11 cellular contexts compared by ENCODE assay signal in the genomic region with DNA sequence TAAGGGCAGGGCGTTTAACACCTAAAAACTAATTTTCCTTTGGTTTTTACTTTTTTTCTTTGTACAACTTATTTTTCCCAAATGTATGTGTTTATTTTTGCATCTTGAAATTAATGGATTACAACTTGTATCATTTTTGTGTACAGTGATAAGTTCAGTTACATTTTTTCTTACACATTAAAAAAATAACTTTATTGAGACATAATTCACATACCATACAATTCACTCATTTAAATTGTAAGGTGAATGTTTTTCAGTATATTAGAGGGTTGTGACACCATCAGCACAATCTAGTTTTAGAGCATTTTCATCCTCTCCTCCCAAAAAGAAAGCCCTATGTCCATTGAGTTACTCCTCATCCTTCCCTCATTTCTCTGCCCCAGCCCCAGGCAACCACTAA. TPM values are rescaled to one million over a fixed set of nuclear protein-coding genes. Genes with fewer than 3 reads are reported as not detected.
A peak's percentile ranks its signal among the peaks of the same experiment; 100 is the strongest.
DNase-seq lines count a peak whose midpoint lies in the region; ATAC-seq, FAIRE-seq and TF ChIP-seq lines count a peak whose summit lies in the region.
"Had no signal": no experiment of that assay in that cellular context is flagged by ENCODE, and none has a peak within 500 bp of the region (broad histone marks: within the 10 kb centered on the region; RNA-seq: fewer than 3 reads in every experiment).

No MANE protein-coding gene starts in this region.

- peak overlapping the region; percentile 91 to 94 (median 92) for H3K27ac Mint-ChIP-seq in CD4-positive, CD25-positive, alpha-beta regulatory T cell
- H3K27ac Mint-ChIP-seq in HFFc6, result peak overlapping the region; percentile 90

- peaks cover 74% of the 10 kb centered on the region for H3K4me1 ChIP-seq in CD4-positive, CD25-positive, alpha-beta regulatory T cell (ENCODE audit: control insufficient read depth, insufficient read depth, low read length, poor library complexity, severe bottlenecking)
- H3K4me1 ChIP-seq in GM12878 (ENCODE audit: control insufficient read depth, insufficient read depth, low read length) (peaks cover 53% of the 10 kb centered on the region), neutrophil (ENCODE audit: control insufficient read depth in 1 of 2, insufficient read depth in 1 of 2, low read depth in 1 of 2, low read length in 1 of 2) (peaks cover 51 to 66% of the 10 kb centered on the region in 2 experiments)

- peaks cover 21% of the 10 kb centered on the region for H3K36me3 Mint-ChIP-seq in CD4-positive, CD25-positive, alpha-beta regulatory T cell
- peaks cover 16% of the 10 kb centered on the region for H3K36me3 Mint-ChIP-seq in HFFc6 (ENCODE audit: low read depth)

- POLR2A ChIA-PET in GM12878 (lab: Charles Lee), result interaction anchor here (0.6 to 3.2 kb wide), 5 partner anchors 11 to 132 kb away, joined by 3 to 28 read pairs (median 9); partner anchors contain the start of genes OGDH and ZMIZ2

- intact Hi-C loops in GM12878 (cut with micrococcal nuclease; ENCODE audit: unreplicated experiment), result no loop called here

- TF ChIP-seq EP300 in GM12878 (IDR thresholded peaks at IDR 0.05; ENCODE audit: borderline replicate concordance in 1 of 2, control insufficient read depth in 1 of 2, low read depth in 2 of 2, low read length in 2 of 2), result no peak

- 0 out of 2 replicates have a peak overlapping the region, but pooled peaks have one; percentile 21 for H3K9ac ChIP-seq in GM12878 (ENCODE audit: control insufficient read depth, insufficient read depth, low read length)

- no peak for TF ChIP-seq RAD21 in GM12878 (IDR thresholded peaks at IDR 0.05; ENCODE audit: insufficient read depth, low read depth, low read length)

- no peak for TF ChIP-seq CTCF in HFFc6 (IDR thresholded peaks at IDR 0.05)
- TF ChIP-seq CTCF in GM12878 (IDR thresholded peaks at IDR 0.05 in 2 of 3, conservative IDR thresholded peaks at IDR 0.05 in 1 of 3; ENCODE audit: control insufficient read depth in 2 of 3, extremely low read depth in 1 of 3, insufficient read depth in 1 of 3, low read depth in 3 of 3, low read length in 3 of 3), result no peak
- TF ChIP-seq CTCF in neutrophil (IDR thresholded peaks at IDR 0.05), result no peak

- peaks cover 89% of the 10 kb centered on the region for H3K79me2 ChIP-seq in GM12878 (ENCODE audit: control insufficient read depth, insufficient read depth, low read length)

- no peaks in the 10 kb centered on the region for H4K20me1 ChIP-seq in GM12878 (ENCODE audit: control insufficient read depth, insufficient read depth)

- peaks cover 54 to 89% (median 76%) of the 10 kb centered on the region in 4 donors for H3K4me1 Mint-ChIP-seq in CD4-positive, CD25-positive, alpha-beta regulatory T cell
- peaks cover 72% of the 10 kb centered on the region for H3K4me1 Mint-ChIP-seq in HFFc6 (ENCODE audit: low read depth)

- no peak overlapping the region for H2AFZ ChIP-seq in GM12878 (ENCODE audit: control insufficient read depth, low read depth, low read length)

- in situ Hi-C loops in GM12878 (cut with MboI), result no loop called here

- no peak for ATAC-seq in CD4-positive, CD25-positive, alpha-beta regulatory T cell (ENCODE audit: low read depth in 2 of 2)
- no peak for ATAC-seq in GM12878
- no peak for ATAC-seq in HG03571 (IDR thresholded peaks at IDR 0.05; ENCODE audit: unreplicated experiment)
- ATAC-seq in HG03469 (IDR thresholded peaks at IDR 0.05; ENCODE audit: unreplicated experiment), result no peak

- peak overlapping the region; percentile 45 to 88 (median 76) for H3K4me3 Mint-ChIP-seq in CD4-positive, CD25-positive, alpha-beta regulatory T cell
- H3K4me3 Mint-ChIP-seq in HFFc6, result peak overlapping the region; percentile 60

- FAIRE-seq in GM12878 (lab: Jason Lieb, UNC) (no peak), RCC 7860 (lab: Jason Lieb, UNC) (no peak)

- no peak for DNase-seq in CD4-positive, CD25-positive, alpha-beta regulatory T cell
- no peak for DNase-seq in HFFc6
- DNase-seq in GM12878 (ENCODE audit: low read depth, low spot score), result no peak
- DNase-seq in NCI-H2196 treated with DMSO at 0.1 percent for 48 hours (lab: John Stamatoyannopoulos, UW; ENCODE audit: unreplicated experiment), result no peak
- no peak for DNase-seq in RCC 7860 (ENCODE audit: low spot score)
- DNase-seq: NCI-H2171, occipital lobe had no signal

- 0% methylated on average over 1 of the region's 1 CpG for WGBS in GM12878 (ENCODE audit: insufficient coverage, insufficient replicate concordance, low lambda C conversion rate, missing lambda C conversion rate)

- peak overlapping the region; percentile 50 for H3K4me2 ChIP-seq in GM12878 (ENCODE audit: control insufficient read depth, insufficient read depth)

- no peaks in the 10 kb centered on the region for H3K36me3 ChIP-seq in CD4-positive, CD25-positive, alpha-beta regulatory T cell (ENCODE audit: control insufficient read depth, insufficient read depth, low read length)
- H3K36me3 ChIP-seq in GM12878 (ENCODE audit: control insufficient read depth in 2 of 2, insufficient read depth in 2 of 2, low read length in 1 of 2), result peaks cover 0 to 9% of the 10 kb centered on the region in 2 experiments; a peak in 2 of 4 replicates
- H3K36me3 ChIP-seq in neutrophil, result peaks cover 8% of the 10 kb centered on the region

- RAD21 ChIA-PET in GM12878 (lab: Charles Lee; ENCODE audit: unreplicated experiment), result interaction anchor here (1.2 to 10.1 kb wide), 3 partner anchors 11 to 132 kb away, joined by 3 to 130 read pairs (median 5); partner anchors contain the start of gene OGDH

- peak overlapping the region; percentile 48 for H3K4me3 ChIP-seq in CD4-positive, CD25-positive, alpha-beta regulatory T cell (ENCODE audit: low read depth, low read length)
- H3K4me3 ChIP-seq in GM12878 (no peak overlapping the region), neutrophil (ENCODE audit: low read depth in 1 of 2, low read length in 1 of 2) (no peak overlapping the region)

- no peaks in the 10 kb centered on the region for H3K27me3 ChIP-seq in CD4-positive, CD25-positive, alpha-beta regulatory T cell (ENCODE audit: control insufficient read depth, insufficient read depth, low read length)
- H3K27me3 ChIP-seq in GM12878 (replicated peaks in 1 of 2; ENCODE audit: control insufficient read depth in 2 of 2, insufficient read depth in 2 of 2, low read length in 1 of 2), result no peaks in the 10 kb centered on the region
- H3K27me3 ChIP-seq in neutrophil, result no peaks in the 10 kb centered on the region

- SMC1A ChIA-PET in GM12878 (lab: Charles Lee; ENCODE audit: uncharacterized antibody, unreplicated experiment), result interaction anchor here (1.3 to 2.7 kb wide), 4 partner anchors 11 to 19 kb away, joined by 3 to 13 read pairs (median 5); partner anchors contain the start of gene OGDH

- no peaks in the 10 kb centered on the region for H3K9me3 Mint-ChIP-seq in CD4-positive, CD25-positive, alpha-beta regulatory T cell
- no peaks in the 10 kb centered on the region; the same call in 1 of the 2 replicates for H3K9me3 Mint-ChIP-seq in HFFc6

- H3K27ac ChIP-seq in CD4-positive, CD25-positive, alpha-beta regulatory T cell (ENCODE audit: insufficient read depth, low read length, poor library complexity, severe bottlenecking), result peak overlapping the region; percentile 76
- H3K27ac ChIP-seq in GM12878 (ENCODE audit: control insufficient read depth, insufficient read depth), result peak overlapping the region; percentile 65
- H3K27ac ChIP-seq in neutrophil, result peak overlapping the region; percentile 48
- H3K27ac ChIP-seq: RWPE1 had no signal

- TF ChIP-seq POLR2A in GM12878 (IDR thresholded peaks at IDR 0.05; ENCODE audit: low read depth, low read length), result no peak

- no peaks in the 10 kb centered on the region for H3K9me3 ChIP-seq in CD4-positive, CD25-positive, alpha-beta regulatory T cell (ENCODE audit: control insufficient read depth in 2 of 2, low read length in 2 of 2)
- H3K9me3 ChIP-seq in GM12878 (replicated peaks; ENCODE audit: control insufficient read depth, insufficient read depth, low read length) (no peaks in the 10 kb centered on the region), neutrophil (no peaks in the 10 kb centered on the region)

- CTCF ChIA-PET in GM12878 (lab: Yijun Ruan, JAX), result no interaction called here

- no peaks in the 10 kb centered on the region for H3K27me3 Mint-ChIP-seq in CD4-positive, CD25-positive, alpha-beta regulatory T cell
- H3K27me3 Mint-ChIP-seq in HFFc6 (ENCODE audit: insufficient read depth), result no peaks in the 10 kb centered on the region

- BruUV-seq in GM12878 (replicated peaks; lab: Mats Ljungman, UMichigan), result no TSS peak

RNA-seq across cellular contexts. Expression of gene OGDH, which starts 11.6 kb away (rescaled TPM):
- total RNA-seq in CD4-positive, CD25-positive, alpha-beta regulatory T cell, result 157 TPM
- polyA plus RNA-seq in CD4-positive, CD25-positive, alpha-beta regulatory T cell, result 100 to 1,000 TPM in 1 of 4 donors, 10 to 100 TPM in 3; 56.4 to 102 (median 72.8) TPM
- 10 to 100 TPM; 77.8 to 88.2 (median 80.2) TPM for total RNA-seq in HFFc6 (2021; fragmentation: NEBNext Ultra II Directional; extraction: Animal tissue kit (Norgen Biotek cat#: 25700))
- 59.5 and 66.5 TPM in 2 replicates for total RNA-seq in GM12878 (2013; cell fraction: nucleolus; rRNA removed)
- 60.6 and 63.5 TPM in 2 replicates for total RNA-seq in GM12878 (2014; rRNA removed)
- total RNA-seq in GM12878 (2014; rRNA removed; fragmentation: Illumina TruSeq; extraction: Trizol), result 20.5 and 23.1 TPM in 2 replicates
- 103 and 104 TPM in 2 replicates for total RNA-seq in GM12878 (2021)
- polyA plus RNA-seq in GM12878 (2011; ENCODE audit: low read depth), result 21.1 TPM
- 16.7 and 33.8 TPM in 2 replicates for polyA plus RNA-seq in GM12878 (2011; rRNA removed)
- polyA plus RNA-seq in GM12878 (2011; cell fraction: cytosol; rRNA removed), result 49.7 and 61.0 TPM in 2 replicates
- 98.8 and 106 TPM in 2 replicates for polyA plus RNA-seq in GM12878 (2011; cell fraction: nucleus; rRNA removed)
- polyA plus RNA-seq in GM12878 (2012), result 38.1 and 42.9 TPM in 2 replicates
- 39.9 and 56.7 TPM in 2 replicates for polyA plus RNA-seq in GM12878 (2014; fragmentation: Illumina TruSeq; extraction: Trizol)
- polyA plus RNA-seq in GM12878 (2014; fragmentation: Nextera tagmentation; extraction: Ambion mirVana), result 1 to 10 TPM; 4.1 to 4.2 TPM
- polyA plus RNA-seq in GM12878 (2014; rRNA removed), result 44.7 and 49.1 TPM in 2 replicates
- polyA plus RNA-seq in GM12878 (2016; fragmentation: Nextera tagmentation; extraction: Ambion mirVana), result 10 to 100 TPM; 52.0 to 53.2 TPM
- polyA minus RNA-seq in GM12878 (2011; rRNA and poly(A)+ RNA removed), result 87.7 and 88.6 TPM in 2 replicates
- 34.1 and 34.2 TPM in 2 replicates for polyA minus RNA-seq in GM12878 (2011; cell fraction: cytosol; rRNA and poly(A)+ RNA removed)
- polyA minus RNA-seq in GM12878 (2011; cell fraction: nucleus; rRNA and poly(A)+ RNA removed), result 25.9 and 35.4 TPM in 2 replicates

RNA-seq across cellular contexts. Expression of gene TMED4, which starts 36.0 kb away (rescaled TPM):
- 97.5 TPM for total RNA-seq in CD4-positive, CD25-positive, alpha-beta regulatory T cell
- polyA plus RNA-seq in CD4-positive, CD25-positive, alpha-beta regulatory T cell, result 10 to 100 TPM; 67.6 to 85.4 (median 74.9) TPM
- 10 to 100 TPM; 73.7 to 89.7 (median 80.7) TPM for total RNA-seq in HFFc6 (2021; fragmentation: NEBNext Ultra II Directional; extraction: Animal tissue kit (Norgen Biotek cat#: 25700))
- total RNA-seq in GM12878 (2013; cell fraction: nucleolus; rRNA removed), result 141 and 178 TPM in 2 replicates
- total RNA-seq in GM12878 (2014; rRNA removed), result 71.3 and 75.3 TPM in 2 replicates
- 39.1 and 41.4 TPM in 2 replicates for total RNA-seq in GM12878 (2014; rRNA removed; fragmentation: Illumina TruSeq; extraction: Trizol)
- total RNA-seq in GM12878 (2021), result 41.6 and 48.1 TPM in 2 replicates
- polyA plus RNA-seq in GM12878 (2011; ENCODE audit: low read depth), result 49.3 TPM
- 67.1 and 69.8 TPM in 2 replicates for polyA plus RNA-seq in GM12878 (2011; rRNA removed)
- polyA plus RNA-seq in GM12878 (2011; cell fraction: cytosol; rRNA removed), result 82.6 and 87.1 TPM in 2 replicates
- 70.6 and 72.2 TPM in 2 replicates for polyA plus RNA-seq in GM12878 (2011; cell fraction: nucleus; rRNA removed)
- polyA plus RNA-seq in GM12878 (2012), result 51.2 and 51.5 TPM in 2 replicates
- polyA plus RNA-seq in GM12878 (2014; fragmentation: Illumina TruSeq; extraction: Trizol), result 37.3 and 38.9 TPM in 2 replicates
- polyA plus RNA-seq in GM12878 (2014; fragmentation: Nextera tagmentation; extraction: Ambion mirVana), result 10 to 100 TPM; 20.8 to 21.0 TPM
- 48.1 and 53.9 TPM in 2 replicates for polyA plus RNA-seq in GM12878 (2014; rRNA removed)
- 10 to 100 TPM; 55.6 to 57.4 TPM for polyA plus RNA-seq in GM12878 (2016; fragmentation: Nextera tagmentation; extraction: Ambion mirVana)
- 58.4 and 72.4 TPM in 2 replicates for polyA minus RNA-seq in GM12878 (2011; rRNA and poly(A)+ RNA removed)
- polyA minus RNA-seq in GM12878 (2011; cell fraction: cytosol; rRNA and poly(A)+ RNA removed), result 28.4 and 31.1 TPM in 2 replicates
- 33.5 and 53.0 TPM in 2 replicates for polyA minus RNA-seq in GM12878 (2011; cell fraction: nucleus; rRNA and poly(A)+ RNA removed)

RNA-seq across cellular contexts. Expression of gene DDX56, which starts 44.3 kb away (rescaled TPM):
- total RNA-seq in CD4-positive, CD25-positive, alpha-beta regulatory T cell, result 108 TPM
- 10 to 100 TPM; 42.3 to 55.1 (median 46.4) TPM for polyA plus RNA-seq in CD4-positive, CD25-positive, alpha-beta regulatory T cell
- 10 to 100 TPM; 62.2 to 81.9 (median 70.1) TPM for total RNA-seq in HFFc6 (2021; fragmentation: NEBNext Ultra II Directional; extraction: Animal tissue kit (Norgen Biotek cat#: 25700))
- 56.8 and 76.3 TPM in 2 replicates for total RNA-seq in GM12878 (2013; cell fraction: nucleolus; rRNA removed)
- total RNA-seq in GM12878 (2014; rRNA removed), result 93.2 and 97.4 TPM in 2 replicates
- total RNA-seq in GM12878 (2014; rRNA removed; fragmentation: Illumina TruSeq; extraction: Trizol), result 51.5 and 52.1 TPM in 2 replicates
- 86.3 and 92.4 TPM in 2 replicates for total RNA-seq in GM12878 (2021)
- 40.2 TPM for polyA plus RNA-seq in GM12878 (2011; ENCODE audit: low read depth)
- 56.0 and 82.9 TPM in 2 replicates for polyA plus RNA-seq in GM12878 (2011; rRNA removed)
- polyA plus RNA-seq in GM12878 (2011; cell fraction: cytosol; rRNA removed), result 85.7 and 112 TPM in 2 replicates
- polyA plus RNA-seq in GM12878 (2011; cell fraction: nucleus; rRNA removed), result 182 and 194 TPM in 2 replicates
- polyA plus RNA-seq in GM12878 (2012), result 57.3 and 65.1 TPM in 2 replicates
- 39.1 and 78.1 TPM in 2 replicates for polyA plus RNA-seq in GM12878 (2014; fragmentation: Illumina TruSeq; extraction: Trizol)
- polyA plus RNA-seq in GM12878 (2014; fragmentation: Nextera tagmentation; extraction: Ambion mirVana), result 10 to 100 TPM; 19.8 to 48.3 TPM
- 79.6 and 93.8 TPM in 2 replicates for polyA plus RNA-seq in GM12878 (2014; rRNA removed)
- 100 to 1,000 TPM; 127 to 136 TPM for polyA plus RNA-seq in GM12878 (2016; fragmentation: Nextera tagmentation; extraction: Ambion mirVana)
- 75.0 and 100 TPM in 2 replicates for polyA minus RNA-seq in GM12878 (2011; rRNA and poly(A)+ RNA removed)
- 26.6 and 29.3 TPM in 2 replicates for polyA minus RNA-seq in GM12878 (2011; cell fraction: cytosol; rRNA and poly(A)+ RNA removed)
- 51.5 and 87.5 TPM in 2 replicates for polyA minus RNA-seq in GM12878 (2011; cell fraction: nucleus; rRNA and poly(A)+ RNA removed)
